8 cellular contexts compared by ENCODE assay signal in the genomic region with DNA sequence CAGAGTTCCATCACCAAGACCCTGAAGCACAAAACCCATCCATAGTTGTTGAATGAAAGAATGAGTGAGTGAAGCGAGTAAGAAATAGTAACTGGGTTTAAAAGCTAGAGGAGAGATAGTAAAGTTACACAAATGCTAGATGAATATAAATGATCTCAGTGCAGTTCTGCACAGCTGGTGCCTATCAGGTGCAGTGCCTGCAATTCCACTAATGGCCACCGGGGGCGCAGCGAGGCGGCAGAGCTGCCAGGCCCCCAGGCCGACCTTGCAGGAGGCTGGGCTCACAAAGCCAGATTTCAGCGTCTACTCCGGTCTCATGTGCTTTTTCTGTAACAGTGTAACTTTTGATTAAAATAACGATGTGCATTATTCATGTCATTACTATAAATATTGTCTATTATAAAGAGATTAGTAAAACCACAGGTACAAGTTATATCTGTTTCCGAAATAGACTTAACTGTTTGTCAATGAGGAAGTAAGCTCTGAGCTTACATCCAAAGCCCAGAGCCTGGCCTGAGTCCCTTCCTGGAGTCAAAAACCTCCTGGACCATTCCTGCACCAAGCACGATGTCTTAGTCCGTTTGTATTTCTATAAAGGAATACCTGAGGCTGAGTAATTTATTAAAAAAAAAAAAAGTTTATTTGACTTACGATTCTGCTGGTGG.
DNase-seq lines count a peak whose midpoint lies in the region; ATAC-seq and TF ChIP-seq lines count a peak whose summit lies in the region.

No MANE protein-coding gene starts in this region.

- peak; percentile 40 for DNase-seq in NK-92 treated with Interleukin-12 subunit alpha and Interleukin-12 subunit beta, amount 100 ng/mL, for 24 hours (lab: John Stamatoyannopoulos, UW)
- DNase-seq in NK-92 (lab: John Stamatoyannopoulos, UW; ENCODE audit: unreplicated experiment) (no peak), T follicular helper cell (ENCODE audit: low read depth) (peak; percentile 45), heart right ventricle (peak; percentile 61 to 76), sigmoid colon (no peak)
- DNase-seq in activated naive CD4-positive, alpha-beta T cell treated with anti-CD3 and anti-CD28 coated beads, Interleukin-2, amount 50 U/mL, for 72 hours (ENCODE audit: low spot score in 2 of 2) = peak in 1 of 2 donors; percentile 77

- H3K9me3 ChIP-seq in heart right ventricle (no peaks in the 10 kb centered on the region), sigmoid colon (no peaks in the 10 kb centered on the region)

- no peaks in the 10 kb centered on the region for H3K4me1 ChIP-seq in heart right ventricle
- H3K4me1 ChIP-seq in sigmoid colon = no peaks in the 10 kb centered on the region

- no peaks in the 10 kb centered on the region for H3K9me3 Mint-ChIP-seq in activated naive CD4-positive, alpha-beta T cell treated with anti-CD3 and anti-CD28 coated beads, Interleukin-2, amount 50 U/mL, for 72 hours

- H3K36me3 Mint-ChIP-seq in activated naive CD4-positive, alpha-beta T cell treated with anti-CD3 and anti-CD28 coated beads, Interleukin-2, amount 50 U/mL, for 72 hours = no peaks in the 10 kb centered on the region

- intact Hi-C loops in heart right ventricle (cut with DNase I) (loop anchor here in 6 of 10 donors (5.0 to 10.0 kb wide), 5 partner anchors 233 to 1600 kb away; no protein-coding TSS in a partner anchor), sigmoid colon (cut with DNase I) (loop anchor here (10.0 kb wide), 1 partner anchor 730 kb away; a partner anchor contains a TSS)

- TF ChIP-seq POLR2A in sigmoid colon (IDR thresholded peaks at IDR 0.05) = no peak

- TF ChIP-seq EP300 in Ishikawa (IDR thresholded peaks at IDR 0.05; ENCODE audit: borderline replicate concordance) (no peak), sigmoid colon (IDR thresholded peaks at IDR 0.05) (no peak)

- H3K27ac Mint-ChIP-seq in activated naive CD4-positive, alpha-beta T cell treated with anti-CD3 and anti-CD28 coated beads, Interleukin-2, amount 50 U/mL, for 72 hours = no peak overlapping the region

- TF ChIP-seq CTCF in heart right ventricle (IDR thresholded peaks at IDR 0.05) (peak in 8 of 9 donors; percentile 98 to 100 (median 100)), sigmoid colon (IDR thresholded peaks at IDR 0.05) (peak; percentile 61 to 100 (median 90))

- ATAC-seq in activated naive CD4-positive, alpha-beta T cell treated with anti-CD3 and anti-CD28 coated beads, Interleukin-2, amount 50 U/mL, for 72 hours = peak; percentile 51 to 60
- ATAC-seq in heart right ventricle = peak in 4 of 8 donors; percentile 50 to 74 (median 63)
- no peak for ATAC-seq in HG03457 (IDR thresholded peaks at IDR 0.05; ENCODE audit: unreplicated experiment)

- peak; percentile 68 for TF ChIP-seq RAD21 in Ishikawa (IDR thresholded peaks at IDR 0.05; ENCODE audit: low read depth)

- no peak overlapping the region for H3K4me3 ChIP-seq in heart right ventricle
- no peak overlapping the region for H3K4me3 ChIP-seq in sigmoid colon

- WGBS in heart right ventricle, 2 donors = 23 to 25% methylated on average over 13 of the region's 13 CpGs
- WGBS in sigmoid colon, 2 donors = 20 to 21% methylated on average over 13 of the region's 13 CpGs

- H3K27ac ChIP-seq in heart right ventricle (no peak overlapping the region), sigmoid colon (no peak overlapping the region)

- H3K36me3 ChIP-seq in heart right ventricle = no peaks in the 10 kb centered on the region
- H3K36me3 ChIP-seq in sigmoid colon = no peaks in the 10 kb centered on the region

- H3K27me3 ChIP-seq in heart right ventricle (peaks cover 0 to 60% (median 36%) of the 10 kb centered on the region in 7 donors), sigmoid colon (peaks cover 0 to 35% (median 3%) of the 10 kb centered on the region in 3 donors)

TF ChIP-seq in Ishikawa, 13 proteins besides CTCF, POLR2A, EP300 and RAD21:
- no peak for TF ChIP-seq ZBTB7A (IDR thresholded peaks at IDR 0.05; ENCODE audit: low read depth)
- peak; percentile 7; the same call in 1 of the 2 replicates for TF ChIP-seq TEAD4 (IDR thresholded peaks at IDR 0.05)

Comparison
In these comparisons a context has a peak if more than half of its experiments do, and no peak if none do; other contexts are left out.
1. DNase-seq: peak in NK-92 treated with Interleukin-12 subunit alpha and Interleukin-12 subunit beta, amount 100 ng/mL, for 24 hours (single experiment), T follicular helper cell (single experiment) and heart right ventricle (2 of 2); none in NK-92 (single experiment) and sigmoid colon (single experiment).